8 cellular contexts compared by ENCODE assay signal in genomic region chr7:66013938-66014337, GRCh38. TPM values are rescaled to one million over a fixed set of nuclear protein-coding genes. Genes with fewer than 3 reads are reported as not detected.
DNase-seq lines count a peak whose midpoint lies in the region; ATAC-seq and TF ChIP-seq lines count a peak whose summit lies in the region.

No MANE protein-coding gene starts in this region.

- ATAC-seq in left colon (peak; percentile 78), GM21619 (IDR thresholded peaks at IDR 0.05; ENCODE audit: unreplicated experiment) (no peak)
- no peak for ATAC-seq in stimulated activated naive CD8-positive, alpha-beta T cell treated with anti-CD3 and anti-CD28 coated beads, Interleukin-15, Interleukin-2, amounts not matched to agents 100 U/mL and 50 U/mL, for 24 hours

- intact Hi-C loops in left colon (cut with DNase I, micrococcal nuclease), result no loop called here

- in situ Hi-C loops in astrocyte of the cerebellum (cut with HindIII; ENCODE audit: low sequenced_read_pairs), result no loop called here

- DNase-seq in AG10803 (ENCODE audit: low read depth) (peak; percentile 62), HUDEP-2 (lab: John Stamatoyannopoulos, UW; ENCODE audit: unreplicated experiment in 76 of 76) (peak in 49 of 76 experiments; percentile 1 to 63 (median 16)), astrocyte of the cerebellum (ENCODE audit: low read depth) (peak; percentile 39), left colon (peak; percentile 46 to 49), cerebellar nuclear complex (lab: John Stamatoyannopoulos, UW) (no peak), NCI-H510A treated with DMSO at 0.1 percent for 48 hours (lab: John Stamatoyannopoulos, UW) (no peak)
- DNase-seq in stimulated activated naive CD8-positive, alpha-beta T cell treated with anti-CD3 and anti-CD28 coated beads, Interleukin-15, Interleukin-2, amounts not matched to agents 100 U/mL and 50 U/mL, for 24 hours, result no peak

- TF ChIP-seq CTCF in AG10803 (conservative IDR thresholded peaks at IDR 0.05; ENCODE audit: low read length), result peak; percentile 66
- peak; percentile 71 for TF ChIP-seq CTCF in astrocyte of the cerebellum (IDR thresholded peaks at IDR 0.05; ENCODE audit: low read depth, low read length, missing control alignments)

- H3K4me3 ChIP-seq in AG10803 (ENCODE audit: low read length) (no peak overlapping the region), astrocyte of the cerebellum (ENCODE audit: low read depth, low read length) (no peak overlapping the region)

RNA-seq across cellular contexts. Expression of gene GUSB, which starts 31.9 kb away (rescaled TPM):
- total RNA-seq in left colon, result 10 to 100 TPM; 69.2 to 99.5 TPM

Comparison
In these comparisons a context has a peak if more than half of its experiments do, and no peak if none do; other contexts are left out.
1. DNase-seq: peak in AG10803 (single experiment), HUDEP-2 (49 of 76), astrocyte of the cerebellum (single experiment) and left colon (2 of 2); none in stimulated activated naive CD8-positive, alpha-beta T cell treated with anti-CD3 and anti-CD28 coated beads, Interleukin-15, Interleukin-2, amounts not matched to agents 100 U/mL and 50 U/mL, for 24 hours (single experiment), cerebellar nuclear complex (0 of 2) and NCI-H510A treated with DMSO at 0.1 percent for 48 hours (single experiment).